11 cellular contexts compared by ENCODE assay signal in genomic region chrX:155069414-155069813, GRCh38. TPM values are rescaled to one million over a fixed set of nuclear protein-coding genes. Genes with fewer than 3 reads are reported as not detected.
DNase-seq lines count a peak whose midpoint lies in the region; ATAC-seq and TF ChIP-seq lines count a peak whose summit lies in the region.
"Had no signal": no experiment of that assay in that cellular context is flagged by ENCODE, and none has a peak within 500 bp of the region (broad histone marks: within the 10 kb centered on the region; RNA-seq: fewer than 3 reads in every experiment).

No MANE protein-coding gene starts in this region.

- H3K9me2 ChIP-seq in HCT116 (ENCODE audit: insufficient read depth) = no peaks in the 10 kb centered on the region

- CTCF ChIA-PET in AG04449 (lab: Yijun Ruan, JAX) (interaction anchor here (7.1 kb wide), 1 partner anchor 12 kb away, joined by 47 read pairs; no protein-coding TSS in a partner anchor), HCT116 (lab: Charles Lee) (no interaction called here)

- H3K9ac ChIP-seq in HCT116 (ENCODE audit: low read length) (peak overlapping the region; percentile 86), adipocyte (ENCODE audit: low read length) (peak overlapping the region; percentile 87), liver (ENCODE audit: low read depth in 1 of 2, low read length in 2 of 2) (no peak overlapping the region)

- no peak overlapping the region for H3K27ac ChIP-seq in HCT116 (ENCODE audit: low read depth, low read length)
- no peak overlapping the region for H3K27ac ChIP-seq in liver (ENCODE audit: low read depth in 1 of 2, low read length in 2 of 2)

- RAD21 ChIA-PET in HCT116 (lab: Charles Lee; ENCODE audit: low non-redundant PET in 1 of 2, low total read pairs in 2 of 2, uncharacterized antibody in 2 of 2, unreplicated experiment in 2 of 2) = no interaction called here

- no peaks in the 10 kb centered on the region for H4K20me1 ChIP-seq in HCT116 (ENCODE audit: insufficient read depth)

- POLR2A ChIA-PET in AG04449 (lab: Yijun Ruan, JAX) (no interaction called here), HCT116 (lab: Charles Lee) (no interaction called here)

- H3K9me3 ChIP-seq in HCT116 (ENCODE audit: control insufficient read depth in 1 of 2, insufficient read depth in 1 of 2, low read depth in 1 of 2, low read length in 2 of 2) = no peaks in the 10 kb centered on the region
- no peaks in the 10 kb centered on the region for H3K9me3 ChIP-seq in adipocyte (ENCODE audit: control insufficient read depth, low read length)
- no peaks in the 10 kb centered on the region for H3K9me3 ChIP-seq in liver (ENCODE audit: control insufficient read depth in 4 of 4, low read length in 3 of 4)
- H3K9me3 ChIP-seq: pancreas had no signal

- no TSS peak for BruUV-seq in HCT116 (replicated peaks; lab: Mats Ljungman, UMichigan)

- H2AFZ ChIP-seq in HCT116 (ENCODE audit: low read depth, low read length, poor library complexity, severe bottlenecking) = no peak overlapping the region

- H3K4me3 ChIP-seq in AG04449 (ENCODE audit: low read depth, low read length) (peak overlapping the region; percentile 62; the same call in 1 of the 2 replicates), HCT116 (replicated peaks in 1 of 2; ENCODE audit: low read depth in 1 of 2, low read length in 2 of 2) (peak overlapping the region; percentile 64 to 77), adipocyte (ENCODE audit: low read length) (peak overlapping the region; percentile 86), liver (ENCODE audit: low read depth in 1 of 3, low read length in 3 of 3) (peak overlapping the region in 2 of 3 donors; percentile 60 to 75)

- ATAC-seq in HCT116 (no peak), GM19467 (IDR thresholded peaks at IDR 0.05; ENCODE audit: unreplicated experiment) (no peak)
- ATAC-seq: pancreas had no signal

- no peak for DNase-seq in AG04449 (ENCODE audit: low read depth, low spot score)
- DNase-seq in HCT116 (ENCODE audit: low read depth, low spot score) = no peak
- no peak for DNase-seq in adipocyte (ENCODE audit: low read depth)
- DNase-seq in NCI-H748 treated with DMSO at 0.1 percent for 48 hours (lab: John Stamatoyannopoulos, UW) = no peak
- no peak for DNase-seq in DMS153 treated with DMSO at 0.1 percent for 48 hours (lab: John Stamatoyannopoulos, UW; ENCODE audit: unreplicated experiment)
- no peak for DNase-seq in activated CD4-positive, CD25-positive, alpha-beta regulatory T cell (lab: John Stamatoyannopoulos, UW)
- DNase-seq: activated CD8-positive, alpha-beta memory T cell treated with anti-CD3 and anti-CD28 coated beads, Interleukin-2, amount 50 U/mL, for 4 hours; foreskin melanocyte; pancreas had no signal

- H3K27me3 ChIP-seq in HCT116 (ENCODE audit: insufficient read depth, low read length) = no peaks in the 10 kb centered on the region
- H3K27me3 ChIP-seq in adipocyte (replicated peaks; ENCODE audit: control insufficient read depth, insufficient read depth, low read length) = no peaks in the 10 kb centered on the region
- no peaks in the 10 kb centered on the region for H3K27me3 ChIP-seq in liver (ENCODE audit: control insufficient read depth in 4 of 4, insufficient read depth in 4 of 4, low read length in 3 of 4)
- H3K27me3 ChIP-seq: pancreas had no signal

- 100% methylated on average over 1 of the region's 1 CpG for WGBS in liver

- H3K4me1 ChIP-seq in HCT116 (ENCODE audit: control insufficient read depth in 1 of 2, insufficient read depth in 2 of 2, low read length in 2 of 2) = peaks cover 15 to 36% of the 10 kb centered on the region in 2 experiments
- peaks cover 36% of the 10 kb centered on the region for H3K4me1 ChIP-seq in adipocyte (ENCODE audit: control insufficient read depth, insufficient read depth, low read length)
- H3K4me1 ChIP-seq in liver (ENCODE audit: control insufficient read depth in 4 of 4, insufficient read depth in 4 of 4, low read length in 3 of 4) = peaks cover 3 to 8% (median 6%) of the 10 kb centered on the region in 4 donors

- H3K79me2 ChIP-seq in HCT116 (ENCODE audit: insufficient read depth, low read length) = peaks cover 41% of the 10 kb centered on the region

- H3K36me3 ChIP-seq in HCT116 (ENCODE audit: control insufficient read depth in 1 of 2, insufficient read depth in 2 of 2, low read length in 2 of 2) = peaks cover 0 to 2% of the 10 kb centered on the region in 2 experiments; a peak in 1 of 4 replicates
- H3K36me3 ChIP-seq in adipocyte (ENCODE audit: control insufficient read depth, insufficient read depth, low read length, severe bottlenecking) = no peaks in the 10 kb centered on the region
- H3K36me3 ChIP-seq in liver (ENCODE audit: control insufficient read depth in 4 of 4, insufficient read depth in 3 of 4, low read depth in 1 of 4, low read length in 3 of 4) = no peaks in the 10 kb centered on the region
- H3K36me3 ChIP-seq: pancreas had no signal

- TF ChIP-seq RAD21 in HCT116 (IDR thresholded peaks at IDR 0.05; ENCODE audit: low read depth) (no peak), liver (IDR thresholded peaks at IDR 0.05) (no peak)

- TF ChIP-seq POLR2A in HCT116 (IDR thresholded peaks at IDR 0.05; ENCODE audit: borderline replicate concordance, extremely low read depth, insufficient read depth, insufficient read length) = no peak

- intact Hi-C loops in HCT116 (cut with micrococcal nuclease) = no loop called here

- no peak for TF ChIP-seq CTCF in AG04449 (IDR thresholded peaks at IDR 0.05; ENCODE audit: insufficient read depth, low read length, missing control alignments)
- TF ChIP-seq CTCF in HCT116 (IDR thresholded peaks at IDR 0.05 in 2 of 3, conservative IDR thresholded peaks at IDR 0.05 in 1 of 3; ENCODE audit: borderline replicate concordance in 1 of 3, insufficient read depth in 1 of 3, low read depth in 2 of 3, low read length in 2 of 3) = no peak
- no peak for TF ChIP-seq CTCF in liver (IDR thresholded peaks at IDR 0.05; ENCODE audit: low read depth, low read length, missing input control)

- H3K4me2 ChIP-seq in HCT116 (ENCODE audit: low read length) = peak overlapping the region; percentile 81

TF ChIP-seq in HCT116, 20 proteins besides CTCF, POLR2A, EP300 and RAD21 (continues in another document):
- TF ChIP-seq ZFX (IDR thresholded peaks at IDR 0.05) = no peak
- no peak for TF ChIP-seq CBX3 (IDR thresholded peaks at IDR 0.05; ENCODE audit: low read depth)
- TF ChIP-seq EZH2phosphoT487 (IDR thresholded peaks at IDR 0.05; ENCODE audit: borderline replicate concordance) = no peak

TF ChIP-seq in liver, 16 proteins besides CTCF, POLR2A, EP300 and RAD21 (continues in another document):
- TF ChIP-seq REST (IDR thresholded peaks at IDR 0.05) (no peak), HNF4G (IDR thresholded peaks at IDR 0.05) (no peak), ZBTB33 (IDR thresholded peaks at IDR 0.05) (no peak)

RNA-seq across cellular contexts. Expression of gene CMC4, which starts 1.5 kb away (rescaled TPM):
- total RNA-seq in HCT116 (2021; ENCODE audit: unreplicated experiment) (5.3 TPM), liver (1 to 10 TPM; 4.2 to 4.9 TPM)
- 2.2 and 4.5 TPM in 2 replicates for polyA plus RNA-seq in HCT116 (2012)
- polyA plus RNA-seq in liver = 10 to 100 TPM; 15.9 to 17.3 TPM

RNA-seq across cellular contexts. Expression of gene MTCP1, which starts 1.5 kb away (rescaled TPM):
- total RNA-seq in HCT116 (2021; ENCODE audit: unreplicated experiment) (10.7 TPM), liver (1 to 10 TPM; 2.2 to 2.8 TPM)
- 6.8 and 8.2 TPM in 2 replicates for polyA plus RNA-seq in HCT116 (2012)
- polyA plus RNA-seq in liver = 1 to 10 TPM; 7.7 to 10.0 TPM

RNA-seq across cellular contexts. Expression of gene BRCC3, which starts 1.9 kb away (rescaled TPM):
- 21.3 TPM for total RNA-seq in HCT116 (2021; ENCODE audit: unreplicated experiment)
- polyA plus RNA-seq in HCT116 (2012) = 13.3 and 13.4 TPM in 2 replicates
- 10 to 100 TPM in 1 of 2 donors, 1 to 10 TPM in 1; 7.8 to 10.9 TPM for total RNA-seq in liver
- 10 to 100 TPM in 1 of 2 donors, 1 to 10 TPM in 1; 9.3 to 12.2 TPM for polyA plus RNA-seq in liver

RNA-seq across cellular contexts. Expression of gene FUNDC2, which starts 42.8 kb away (rescaled TPM):
- total RNA-seq in HCT116 (2021; ENCODE audit: unreplicated experiment) (32.5 TPM), liver (10 to 100 TPM; 19.4 to 23.3 TPM)
- polyA plus RNA-seq in HCT116 (2012) = 34.7 and 37.4 TPM in 2 replicates
- polyA plus RNA-seq in liver = 10 to 100 TPM; 58.3 to 79.8 TPM

RNA-seq across cellular contexts. Expression of gene F8, which starts 46.9 kb away (rescaled TPM):
- 2.6 TPM for total RNA-seq in HCT116 (2021; ENCODE audit: unreplicated experiment)
- polyA plus RNA-seq in HCT116 (2012) = 1.2 and 1.7 TPM in 2 replicates
- total RNA-seq in liver = 10 to 100 TPM in 1 of 2 donors, 1 to 10 TPM in 1; 8.0 to 22.3 TPM
- polyA plus RNA-seq in liver = 10 to 100 TPM; 11.1 to 16.5 TPM

Comparison
In these comparisons a context has a peak if more than half of its experiments do, and no peak if none do; other contexts are left out.
1. H3K9ac ChIP-seq: peak in HCT116 (single experiment) and adipocyte (single experiment); none in liver (0 of 2).
2. Peak in every context shown above with its lines, with median percentiles within 50 percentile points of each other: H3K4me3 ChIP-seq.